ENCODE assay signal across 30 cellular contexts in the genomic region with DNA sequence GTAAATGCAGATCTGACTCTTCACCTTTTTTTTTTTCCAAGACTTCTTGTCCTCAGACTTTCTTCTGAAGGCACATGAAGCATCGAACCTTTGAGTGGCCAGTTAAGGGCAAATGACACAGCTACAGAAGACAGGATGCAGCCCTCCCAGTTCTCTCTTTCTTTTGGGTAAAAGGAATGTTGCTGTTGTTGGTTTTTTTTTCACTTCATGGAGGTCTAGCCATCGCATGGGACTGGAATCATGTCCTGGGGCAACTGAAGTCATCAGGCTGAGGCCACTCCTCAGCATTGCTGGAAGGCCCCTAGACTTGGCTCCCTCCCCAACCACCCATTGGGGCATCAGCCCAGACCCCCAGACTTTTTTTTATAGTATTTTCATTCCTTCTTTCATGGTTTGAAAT.
"Had no signal": no experiment of that assay in that cellular context is flagged by ENCODE, and none has a peak within 500 bp of the region (broad histone marks: within the 10 kb centered on the region; RNA-seq: fewer than 3 reads in every experiment).

No MANE protein-coding gene starts in this region.

- ATAC-seq: activated CD4-positive, alpha-beta T cell treated with anti-CD3 and anti-CD28 coated beads for 36 hours; activated CD4-positive, CD25-positive, alpha-beta regulatory T cell treated with anti-CD3 and anti-CD28 coated beads, Interleukin-2, amount 50 U/mL, for 24 hours; activated CD8-positive, alpha-beta memory T cell treated with anti-CD3 and anti-CD28 coated beads, Interleukin-2, amount 10 ng/mL, durations not matched to agents 7 days and 5 days; activated CD8-positive, alpha-beta T cell treated with anti-CD3 and anti-CD28 coated beads, Interleukin-2, amount 10 ng/mL, durations not matched to agents 7 days and 5 days; activated naive CD8-positive, alpha-beta T cell treated with anti-CD3 and anti-CD28 coated beads, Interleukin-2, amount 50 U/mL, for 24 hours; T-helper 17 cell; WTC11 had no signal

- DNase-seq: activated CD4-positive, alpha-beta memory T cell treated with anti-CD3 and anti-CD28 coated beads, Interleukin-2, amount 10 ng/mL, durations not matched to agents 7 days and 5 days; activated CD4-positive, alpha-beta T cell treated with anti-CD3 and anti-CD28 coated beads for 1 hour; activated CD4-positive, alpha-beta T cell treated with anti-CD3 and anti-CD28 coated beads for 36 hours; activated CD4-positive, alpha-beta T cell treated with anti-CD3 and anti-CD28 coated beads for 48 hours; activated CD4-positive, alpha-beta T cell treated with anti-CD3 and anti-CD28 coated beads, Interleukin-2, amount 10 ng/mL, durations not matched to agents 7 days and 5 days; activated CD4-positive, alpha-beta T cell treated with anti-CD3 and anti-CD28 coated beads, Interleukin-2, amount 50 U/mL, for 48 hours; activated CD4-positive, CD25-positive, alpha-beta regulatory T cell; activated CD8-positive, alpha-beta memory T cell treated with anti-CD3 and anti-CD28 coated beads for 24 hours; activated CD8-positive, alpha-beta memory T cell treated with anti-CD3 and anti-CD28 coated beads, Interleukin-2, amount 10 ng/mL, durations not matched to agents 7 days and 5 days; activated CD8-positive, alpha-beta memory T cell treated with anti-CD3 and anti-CD28 coated beads, Interleukin-2, amount 50 U/mL, for 48 hours; activated CD8-positive, alpha-beta T cell treated with anti-CD3 and anti-CD28 coated beads, Interleukin-2, amount 10 ng/mL, durations not matched to agents 7 days and 5 days; activated effector memory CD4-positive, alpha-beta T cell treated with Interleukin-2 at 50 U/mL for 16 hours; activated gamma-delta T cell; activated naive CD4-positive, alpha-beta T cell treated with anti-CD3 and anti-CD28 coated beads, Interleukin-2, amount 10 ng/mL, durations not matched to agents 7 days and 5 days; activated naive CD4-positive, alpha-beta T cell treated with Interleukin-2 at 50 U/mL for 16 hours; activated naive CD8-positive, alpha-beta T cell treated with anti-CD3 and anti-CD28 coated beads, Interleukin-2, amount 10 ng/mL, durations not matched to agents 7 days and 5 days; activated naive CD8-positive, alpha-beta T cell treated with anti-CD3 and anti-CD28 coated beads, Interleukin-2, amount 50 U/mL, for 24 hours; activated T-cell treated with anti-CD3 and anti-CD28 coated beads, Interleukin-2, amount 50 U/mL, for 24 hours; activated T-cell treated with anti-CD3 and anti-CD28 coated beads, Interleukin-2, amount 50 U/mL, for 48 hours; amygdala; anterior cingulate cortex; caudate nucleus; cerebellar nuclear complex; T-helper 17 cell; T1000; WERI-Rb-1 had no signal

- H3K36me3 ChIP-seq: ascending aorta, cardiac muscle cell, WERI-Rb-1 had no signal

- H3K27me3 ChIP-seq: ascending aorta, cardiac muscle cell had no signal

- H3K27ac ChIP-seq: ascending aorta, cardiac muscle cell, WERI-Rb-1 had no signal

- H3K4me3 ChIP-seq: ascending aorta, cardiac muscle cell had no signal

- H3K4me1 ChIP-seq: ascending aorta had no signal
